2 cellular contexts compared by ENCODE assay signal in the genomic region with DNA sequence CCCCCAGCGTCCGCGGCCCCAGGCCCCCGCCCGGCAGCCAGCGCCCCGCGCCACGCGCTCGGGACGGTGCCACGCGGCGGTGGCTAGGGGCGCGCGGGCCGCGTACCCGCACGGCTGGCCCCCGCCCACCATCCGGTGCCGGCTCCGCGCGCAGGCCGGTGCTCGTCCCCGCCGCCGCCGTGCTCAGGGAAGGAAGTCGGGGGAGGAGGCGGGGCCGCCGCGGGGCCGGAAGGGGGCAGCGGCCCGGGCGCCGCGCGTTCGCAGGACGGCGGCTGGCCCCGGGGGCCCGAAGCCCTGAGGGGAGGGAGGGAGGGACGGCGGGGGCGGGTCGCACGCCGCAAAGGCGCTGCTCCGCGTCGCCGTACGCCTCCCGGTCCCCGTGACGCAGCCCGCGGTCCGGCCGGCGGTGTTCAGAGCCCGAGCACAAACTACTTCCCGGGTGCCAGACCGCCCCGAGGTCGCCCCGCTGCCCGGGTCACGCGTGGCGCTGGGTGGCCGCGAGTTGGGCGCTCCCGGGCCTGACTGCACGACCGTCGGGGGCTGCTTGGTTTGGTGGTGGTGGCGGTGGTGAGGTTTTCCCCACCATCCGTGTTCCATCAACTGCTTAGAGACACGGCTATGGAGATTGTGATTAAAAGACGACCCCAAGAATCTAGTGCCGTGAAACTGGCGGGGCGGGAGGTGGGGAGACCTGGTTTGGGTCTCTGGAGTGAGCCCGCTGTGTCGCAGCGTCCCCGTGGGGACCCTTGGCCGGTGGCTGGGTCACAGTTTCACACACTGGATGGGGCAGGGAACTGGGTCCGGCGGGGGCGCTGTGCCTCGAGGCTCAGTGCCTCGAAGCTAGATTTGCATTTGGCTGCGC.
TF ChIP-seq lines count a peak whose summit lies in the region.

DCTD (minus strand) TSS at position 205 of the 862 bp plus-strand sequence. CDS start 1,818 bp downstream, outside the sequence.

TF ChIP-seq in HEK293, 187 proteins besides CTCF, POLR2A, EP300 and RAD21 (continued from another document and continues in another):
- TF ChIP-seq ZNF398 (tag by site-specific recombination; IDR thresholded peaks at IDR 0.05) (peak; percentile 58), PRDM10 (tag by site-specific recombination; IDR thresholded peaks at IDR 0.05) (peak; percentile 23; the same call in 1 of the 2 replicates), ZNF501 (tag by site-specific recombination; IDR thresholded peaks at IDR 0.05) (peak; percentile 48; the same call in 1 of the 2 replicates), ZNF335 (tag by site-specific recombination; conservative IDR thresholded peaks at IDR 0.05) (peak; percentile 58), ZNF777 (tag by site-specific recombination; IDR thresholded peaks at IDR 0.05; ENCODE audit: borderline replicate concordance) (peak; percentile 59; the same call in 1 of the 2 replicates), ZBTB8A (tag by site-specific recombination; IDR thresholded peaks at IDR 0.05) (peak; percentile 44), ZNF843 (tag by site-specific recombination; IDR thresholded peaks at IDR 0.05) (0 out of 2 replicates have a peak, but pooled peaks have one; percentile 16), ZNF354C (tag by site-specific recombination; IDR thresholded peaks at IDR 0.05; ENCODE audit: borderline replicate concordance, low read depth) (no peak), ZNF629 (tag by site-specific recombination; IDR thresholded peaks at IDR 0.05) (no peak), ZNF248 (tag by site-specific recombination; IDR thresholded peaks at IDR 0.05) (no peak), ZNF341 (tag by site-specific recombination; IDR thresholded peaks at IDR 0.05; ENCODE audit: low read depth) (peak; percentile 66; the same call in 1 of the 2 replicates), ZBTB48 (tag by site-specific recombination; IDR thresholded peaks at IDR 0.05) (0 out of 2 replicates have a peak, but pooled peaks have one; percentile 19)
- TF ChIP-seq, protein P1, sequence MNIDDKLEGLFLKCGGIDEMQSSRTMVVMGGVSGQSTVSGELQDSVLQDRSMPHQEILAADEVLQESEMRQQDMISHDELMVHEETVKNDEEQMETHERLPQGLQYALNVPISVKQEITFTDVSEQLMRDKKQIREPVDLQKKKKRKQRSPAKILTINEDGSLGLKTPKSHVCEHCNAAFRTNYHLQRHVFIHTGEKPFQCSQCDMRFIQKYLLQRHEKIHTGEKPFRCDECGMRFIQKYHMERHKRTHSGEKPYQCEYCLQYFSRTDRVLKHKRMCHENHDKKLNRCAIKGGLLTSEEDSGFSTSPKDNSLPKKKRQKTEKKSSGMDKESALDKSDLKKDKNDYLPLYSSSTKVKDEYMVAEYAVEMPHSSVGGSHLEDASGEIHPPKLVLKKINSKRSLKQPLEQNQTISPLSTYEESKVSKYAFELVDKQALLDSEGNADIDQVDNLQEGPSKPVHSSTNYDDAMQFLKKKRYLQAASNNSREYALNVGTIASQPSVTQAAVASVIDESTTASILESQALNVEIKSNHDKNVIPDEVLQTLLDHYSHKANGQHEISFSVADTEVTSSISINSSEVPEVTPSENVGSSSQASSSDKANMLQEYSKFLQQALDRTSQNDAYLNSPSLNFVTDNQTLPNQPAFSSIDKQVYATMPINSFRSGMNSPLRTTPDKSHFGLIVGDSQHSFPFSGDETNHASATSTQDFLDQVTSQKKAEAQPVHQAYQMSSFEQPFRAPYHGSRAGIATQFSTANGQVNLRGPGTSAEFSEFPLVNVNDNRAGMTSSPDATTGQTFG (tag by site-specific recombination; IDR thresholded peaks at IDR 0.05; ENCODE audit: borderline replicate concordance) = no peak

TF ChIP-seq in WTC11, 78 proteins besides CTCF, POLR2A, EP300 and RAD21 (continued from another document and continues in another):
- TF ChIP-seq E2F4 (CRISPR knock-in tag; IDR thresholded peaks at IDR 0.05; ENCODE audit: borderline replicate concordance, low read depth) (no peak), GTF2I (CRISPR knock-in tag; conservative IDR thresholded peaks at IDR 0.05) (no peak), ZNF138 (CRISPR knock-in tag; conservative IDR thresholded peaks at IDR 0.05) (no peak), MAX (CRISPR knock-in tag; IDR thresholded peaks at IDR 0.05) (peak; percentile 61), ZNF671 (CRISPR knock-in tag; IDR thresholded peaks at IDR 0.05) (no peak), NR1H2 (CRISPR knock-in tag; IDR thresholded peaks at IDR 0.05) (no peak), GRHL2 (CRISPR knock-in tag; IDR thresholded peaks at IDR 0.05; ENCODE audit: insufficient replicate concordance, severe bottlenecking) (no peak), ZNF512 (CRISPR knock-in tag; IDR thresholded peaks at IDR 0.05; ENCODE audit: borderline replicate concordance) (no peak), TEAD4 (CRISPR knock-in tag; IDR thresholded peaks at IDR 0.05) (no peak), ATF1 (CRISPR knock-in tag; IDR thresholded peaks at IDR 0.05) (no peak), NR2C2 (CRISPR knock-in tag; IDR thresholded peaks at IDR 0.05) (no peak), OVOL2 (CRISPR knock-in tag; IDR thresholded peaks at IDR 0.05; ENCODE audit: borderline replicate concordance) (no peak), NFYB (CRISPR knock-in tag; conservative IDR thresholded peaks at IDR 0.05; ENCODE audit: low read depth) (no peak), FOXJ3 (CRISPR knock-in tag; IDR thresholded peaks at IDR 0.05; ENCODE audit: borderline replicate concordance) (no peak), HMGA2 (CRISPR knock-in tag; IDR thresholded peaks at IDR 0.05) (no peak), MXD4 (CRISPR knock-in tag; IDR thresholded peaks at IDR 0.05; ENCODE audit: borderline replicate concordance) (no peak), CREB1 (CRISPR knock-in tag; IDR thresholded peaks at IDR 0.05) (no peak), ZNF416 (CRISPR knock-in tag; IDR thresholded peaks at IDR 0.05) (no peak), SMAD3 (CRISPR knock-in tag; IDR thresholded peaks at IDR 0.05; ENCODE audit: borderline replicate concordance) (no peak), NR3C1 (CRISPR knock-in tag; conservative IDR thresholded peaks at IDR 0.05; ENCODE audit: low read depth) (no peak), ZBTB43 (CRISPR knock-in tag; IDR thresholded peaks at IDR 0.05) (peak; percentile 55; the same call in 1 of the 2 replicates), CDX4 (CRISPR knock-in tag; IDR thresholded peaks at IDR 0.05; ENCODE audit: borderline replicate concordance) (no peak), CBFB (CRISPR knock-in tag; IDR thresholded peaks at IDR 0.05; ENCODE audit: low read depth) (0 out of 2 replicates have a peak, but pooled peaks have one; percentile 58), TEAD1 (CRISPR knock-in tag; IDR thresholded peaks at IDR 0.05) (0 out of 2 replicates have a peak, but pooled peaks have one; percentile 9), ESRRA (CRISPR knock-in tag; IDR thresholded peaks at IDR 0.05; ENCODE audit: borderline replicate concordance) (peak; percentile 25; the same call in 1 of the 2 replicates), FOXP1 (CRISPR knock-in tag; IDR thresholded peaks at IDR 0.05; ENCODE audit: borderline replicate concordance) (no peak; the same call in 1 of the 2 replicates)
- TF ChIP-seq, protein P2, sequence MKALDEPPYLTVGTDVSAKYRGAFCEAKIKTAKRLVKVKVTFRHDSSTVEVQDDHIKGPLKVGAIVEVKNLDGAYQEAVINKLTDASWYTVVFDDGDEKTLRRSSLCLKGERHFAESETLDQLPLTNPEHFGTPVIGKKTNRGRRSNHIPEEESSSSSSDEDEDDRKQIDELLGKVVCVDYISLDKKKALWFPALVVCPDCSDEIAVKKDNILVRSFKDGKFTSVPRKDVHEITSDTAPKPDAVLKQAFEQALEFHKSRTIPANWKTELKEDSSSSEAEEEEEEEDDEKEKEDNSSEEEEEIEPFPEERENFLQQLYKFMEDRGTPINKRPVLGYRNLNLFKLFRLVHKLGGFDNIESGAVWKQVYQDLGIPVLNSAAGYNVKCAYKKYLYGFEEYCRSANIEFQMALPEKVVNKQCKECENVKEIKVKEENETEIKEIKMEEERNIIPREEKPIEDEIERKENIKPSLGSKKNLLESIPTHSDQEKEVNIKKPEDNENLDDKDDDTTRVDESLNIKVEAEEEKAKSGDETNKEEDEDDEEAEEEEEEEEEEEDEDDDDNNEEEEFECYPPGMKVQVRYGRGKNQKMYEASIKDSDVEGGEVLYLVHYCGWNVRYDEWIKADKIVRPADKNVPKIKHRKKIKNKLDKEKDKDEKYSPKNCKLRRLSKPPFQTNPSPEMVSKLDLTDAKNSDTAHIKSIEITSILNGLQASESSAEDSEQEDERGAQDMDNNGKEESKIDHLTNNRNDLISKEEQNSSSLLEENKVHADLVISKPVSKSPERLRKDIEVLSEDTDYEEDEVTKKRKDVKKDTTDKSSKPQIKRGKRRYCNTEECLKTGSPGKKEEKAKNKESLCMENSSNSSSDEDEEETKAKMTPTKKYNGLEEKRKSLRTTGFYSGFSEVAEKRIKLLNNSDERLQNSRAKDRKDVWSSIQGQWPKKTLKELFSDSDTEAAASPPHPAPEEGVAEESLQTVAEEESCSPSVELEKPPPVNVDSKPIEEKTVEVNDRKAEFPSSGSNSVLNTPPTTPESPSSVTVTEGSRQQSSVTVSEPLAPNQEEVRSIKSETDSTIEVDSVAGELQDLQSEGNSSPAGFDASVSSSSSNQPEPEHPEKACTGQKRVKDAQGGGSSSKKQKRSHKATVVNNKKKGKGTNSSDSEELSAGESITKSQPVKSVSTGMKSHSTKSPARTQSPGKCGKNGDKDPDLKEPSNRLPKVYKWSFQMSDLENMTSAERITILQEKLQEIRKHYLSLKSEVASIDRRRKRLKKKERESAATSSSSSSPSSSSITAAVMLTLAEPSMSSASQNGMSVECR (CRISPR knock-in tag; IDR thresholded peaks at IDR 0.05; ENCODE audit: borderline replicate concordance) = no peak; the same call in 1 of the 2 replicates
- TF ChIP-seq, protein P3, sequence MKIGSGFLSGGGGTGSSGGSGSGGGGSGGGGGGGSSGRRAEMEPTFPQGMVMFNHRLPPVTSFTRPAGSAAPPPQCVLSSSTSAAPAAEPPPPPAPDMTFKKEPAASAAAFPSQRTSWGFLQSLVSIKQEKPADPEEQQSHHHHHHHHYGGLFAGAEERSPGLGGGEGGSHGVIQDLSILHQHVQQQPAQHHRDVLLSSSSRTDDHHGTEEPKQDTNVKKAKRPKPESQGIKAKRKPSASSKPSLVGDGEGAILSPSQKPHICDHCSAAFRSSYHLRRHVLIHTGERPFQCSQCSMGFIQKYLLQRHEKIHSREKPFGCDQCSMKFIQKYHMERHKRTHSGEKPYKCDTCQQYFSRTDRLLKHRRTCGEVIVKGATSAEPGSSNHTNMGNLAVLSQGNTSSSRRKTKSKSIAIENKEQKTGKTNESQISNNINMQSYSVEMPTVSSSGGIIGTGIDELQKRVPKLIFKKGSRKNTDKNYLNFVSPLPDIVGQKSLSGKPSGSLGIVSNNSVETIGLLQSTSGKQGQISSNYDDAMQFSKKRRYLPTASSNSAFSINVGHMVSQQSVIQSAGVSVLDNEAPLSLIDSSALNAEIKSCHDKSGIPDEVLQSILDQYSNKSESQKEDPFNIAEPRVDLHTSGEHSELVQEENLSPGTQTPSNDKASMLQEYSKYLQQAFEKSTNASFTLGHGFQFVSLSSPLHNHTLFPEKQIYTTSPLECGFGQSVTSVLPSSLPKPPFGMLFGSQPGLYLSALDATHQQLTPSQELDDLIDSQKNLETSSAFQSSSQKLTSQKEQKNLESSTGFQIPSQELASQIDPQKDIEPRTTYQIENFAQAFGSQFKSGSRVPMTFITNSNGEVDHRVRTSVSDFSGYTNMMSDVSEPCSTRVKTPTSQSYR (CRISPR knock-in tag; IDR thresholded peaks at IDR 0.05) = no peak
- TF ChIP-seq, protein P4, sequence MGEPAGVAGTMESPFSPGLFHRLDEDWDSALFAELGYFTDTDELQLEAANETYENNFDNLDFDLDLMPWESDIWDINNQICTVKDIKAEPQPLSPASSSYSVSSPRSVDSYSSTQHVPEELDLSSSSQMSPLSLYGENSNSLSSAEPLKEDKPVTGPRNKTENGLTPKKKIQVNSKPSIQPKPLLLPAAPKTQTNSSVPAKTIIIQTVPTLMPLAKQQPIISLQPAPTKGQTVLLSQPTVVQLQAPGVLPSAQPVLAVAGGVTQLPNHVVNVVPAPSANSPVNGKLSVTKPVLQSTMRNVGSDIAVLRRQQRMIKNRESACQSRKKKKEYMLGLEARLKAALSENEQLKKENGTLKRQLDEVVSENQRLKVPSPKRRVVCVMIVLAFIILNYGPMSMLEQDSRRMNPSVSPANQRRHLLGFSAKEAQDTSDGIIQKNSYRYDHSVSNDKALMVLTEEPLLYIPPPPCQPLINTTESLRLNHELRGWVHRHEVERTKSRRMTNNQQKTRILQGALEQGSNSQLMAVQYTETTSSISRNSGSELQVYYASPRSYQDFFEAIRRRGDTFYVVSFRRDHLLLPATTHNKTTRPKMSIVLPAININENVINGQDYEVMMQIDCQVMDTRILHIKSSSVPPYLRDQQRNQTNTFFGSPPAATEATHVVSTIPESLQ (CRISPR knock-in tag; IDR thresholded peaks at IDR 0.05) = no peak
